In genomic region chr1:168129933-168130332, GRCh38 we compare ENCODE assay signal across 1 cellular context.
TF ChIP-seq lines count a peak whose summit lies in the region.

No MANE protein-coding gene starts in this region.

TF ChIP-seq in A549, 52 proteins besides CTCF, POLR2A, EP300 and RAD21:
- TF ChIP-seq HDAC2 (IDR thresholded peaks at IDR 0.05) (no peak), ZSCAN20 (CRISPR knock-in tag; IDR thresholded peaks at IDR 0.05) (no peak), NFE2L2 (conservative IDR thresholded peaks at IDR 0.05; ENCODE audit: low read length) (no peak), NPAS2 (CRISPR knock-in tag; IDR thresholded peaks at IDR 0.05; ENCODE audit: borderline replicate concordance) (no peak), KDM5A (IDR thresholded peaks at IDR 0.05) (no peak), FOXS1 (CRISPR knock-in tag; IDR thresholded peaks at IDR 0.05) (no peak), CHD4 (IDR thresholded peaks at IDR 0.05; ENCODE audit: borderline replicate concordance) (no peak), HOXB5 (CRISPR knock-in tag; IDR thresholded peaks at IDR 0.05) (no peak), FOSL2 (IDR thresholded peaks at IDR 0.05) (no peak), FOSL2 (CRISPR knock-in tag; IDR thresholded peaks at IDR 0.05) (no peak), MAX (IDR thresholded peaks at IDR 0.05) (no peak), HEYL (CRISPR knock-in tag; IDR thresholded peaks at IDR 0.05) (no peak), EHMT2 (IDR thresholded peaks at IDR 0.05; ENCODE audit: low read depth) (no peak), KDM1A (IDR thresholded peaks at IDR 0.05; ENCODE audit: low read depth) (no peak), GATA3 (IDR thresholded peaks at IDR 0.05; ENCODE audit: borderline replicate concordance) (no peak), CBX8 (IDR thresholded peaks at IDR 0.05) (no peak), ESRRA (IDR thresholded peaks at IDR 0.05; ENCODE audit: borderline replicate concordance, low read length) (no peak)
- TF ChIP-seq, protein P1, sequence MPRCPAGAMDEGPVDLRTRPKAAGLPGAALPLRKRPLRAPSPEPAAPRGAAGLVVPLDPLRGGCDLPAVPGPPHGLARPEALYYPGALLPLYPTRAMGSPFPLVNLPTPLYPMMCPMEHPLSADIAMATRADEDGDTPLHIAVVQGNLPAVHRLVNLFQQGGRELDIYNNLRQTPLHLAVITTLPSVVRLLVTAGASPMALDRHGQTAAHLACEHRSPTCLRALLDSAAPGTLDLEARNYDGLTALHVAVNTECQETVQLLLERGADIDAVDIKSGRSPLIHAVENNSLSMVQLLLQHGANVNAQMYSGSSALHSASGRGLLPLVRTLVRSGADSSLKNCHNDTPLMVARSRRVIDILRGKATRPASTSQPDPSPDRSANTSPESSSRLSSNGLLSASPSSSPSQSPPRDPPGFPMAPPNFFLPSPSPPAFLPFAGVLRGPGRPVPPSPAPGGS (IDR thresholded peaks at IDR 0.05), result no peak
